In genomic region chr3:42535981-42536784, GRCh38 we compare ENCODE assay signal across 8 cellular contexts. TPM values are rescaled to one million over a fixed set of nuclear protein-coding genes. Genes with fewer than 3 reads are reported as not detected.
DNase-seq lines count a peak whose midpoint lies in the region; ATAC-seq and TF ChIP-seq lines count a peak whose summit lies in the region.

No MANE protein-coding gene starts in this region.

- no peaks in the 10 kb centered on the region for H3K9me3 ChIP-seq in BE2C

- no peak overlapping the region for H3K4me3 ChIP-seq in BE2C (ENCODE audit: low read depth, low read length)
- no peak overlapping the region for H3K4me3 ChIP-seq in GM23338

- no peaks in the 10 kb centered on the region for H3K36me3 ChIP-seq in BE2C
- H3K36me3 ChIP-seq in GM23338 (ENCODE audit: insufficient read depth), result no peaks in the 10 kb centered on the region

- H3K9me2 ChIP-seq in GM23338 (ENCODE audit: insufficient read depth), result no peaks in the 10 kb centered on the region

- H3K79me2 ChIP-seq in GM23338 (replicated peaks; ENCODE audit: insufficient read depth), result no peaks in the 10 kb centered on the region

- ATAC-seq in GM23338 (peak; percentile 75), GM21528 (IDR thresholded peaks at IDR 0.05; ENCODE audit: low FRiP score, unreplicated experiment) (no peak), HG03097 (IDR thresholded peaks at IDR 0.05; ENCODE audit: low FRiP score, unreplicated experiment) (no peak)

- 0 out of 3 replicates have a peak, but pooled peaks cover 2% of the 10 kb centered on the region for H3K36me3 Mint-ChIP-seq in GM23338 (ENCODE audit: low read depth)
- no peaks in the 10 kb centered on the region for H3K36me3 Mint-ChIP-seq in nephron progenitor cell (ENCODE audit: low read depth)

- peaks cover 16% of the 10 kb centered on the region for H3K27me3 Mint-ChIP-seq in GM23338 (ENCODE audit: insufficient read depth, low read depth, poor library complexity)
- peaks cover 16% of the 10 kb centered on the region for H3K27me3 Mint-ChIP-seq in nephron progenitor cell (ENCODE audit: low read depth, poor library complexity)

- H3K4me1 Mint-ChIP-seq in GM23338 (peaks cover 28% of the 10 kb centered on the region), nephron progenitor cell (no peaks in the 10 kb centered on the region)

- H3F3A ChIP-seq in GM23338 (replicated peaks; ENCODE audit: low read depth), result no peaks in the 10 kb centered on the region

- H2AFZ ChIP-seq in GM23338, result no peak overlapping the region

- H3K27ac Mint-ChIP-seq in GM23338 (no peak overlapping the region), nephron progenitor cell (no peak overlapping the region)

- H3K9me3 Mint-ChIP-seq in GM23338 (no peaks in the 10 kb centered on the region), nephron progenitor cell (no peaks in the 10 kb centered on the region)

- no peak overlapping the region for H3K4me3 Mint-ChIP-seq in GM23338
- H3K4me3 Mint-ChIP-seq in nephron progenitor cell, result no peak overlapping the region

- no peaks in the 10 kb centered on the region for H3K27me3 ChIP-seq in BE2C
- H3K27me3 ChIP-seq in GM23338 (ENCODE audit: insufficient read depth), result no peaks in the 10 kb centered on the region

- TF ChIP-seq CTCF in BE2C (IDR thresholded peaks at IDR 0.05; ENCODE audit: low read depth, low read length) (peak; percentile 39), GM23338 (conservative IDR thresholded peaks at IDR 0.05; ENCODE audit: low read depth in 2 of 2) (peak; percentile 65 to 71), nephron progenitor cell (IDR thresholded peaks at IDR 0.05) (peak; percentile 38)

- H3K4me2 ChIP-seq in GM23338, result no peak overlapping the region

- no peak overlapping the region for H3K27ac ChIP-seq in GM23338 (ENCODE audit: low read depth)

- no peak for DNase-seq in BE2C
- peak; percentile 97 for DNase-seq in GM23338 (ENCODE audit: low spot score)
- DNase-seq in SKM-1 treated with dmso at 0.1 percent for 144 hours (lab: John Stamatoyannopoulos, UW; ENCODE audit: unreplicated experiment), result peak; percentile 47
- DNase-seq in effector CD8-positive, alpha-beta T cell (lab: John Stamatoyannopoulos, UW), result peak; percentile 14
- DNase-seq in nephron progenitor cell, result peak; percentile 33
- DNase-seq in DMS153 (lab: John Stamatoyannopoulos, UW), result no peak

- H4K20me1 ChIP-seq in GM23338 (replicated peaks; ENCODE audit: insufficient read depth), result no peaks in the 10 kb centered on the region

- no peaks in the 10 kb centered on the region for H3K4me1 ChIP-seq in BE2C
- H3K4me1 ChIP-seq in GM23338 (ENCODE audit: insufficient read depth), result peaks cover 5% of the 10 kb centered on the region; the same call in 1 of the 2 replicates

TF ChIP-seq in GM23338, 12 proteins besides CTCF, POLR2A, EP300 and RAD21 (continues in another document):
- TF ChIP-seq CREB1 (CRISPR knock-in tag; IDR thresholded peaks at IDR 0.05; ENCODE audit: low read depth) (no peak), ZNF462 (CRISPR knock-in tag; IDR thresholded peaks at IDR 0.05) (no peak), NANOG (IDR thresholded peaks at IDR 0.05; ENCODE audit: borderline replicate concordance) (no peak), POLR2AphosphoS5 (IDR thresholded peaks at IDR 0.05; ENCODE audit: low read depth) (no peak), ZNF114 (CRISPR knock-in tag; IDR thresholded peaks at IDR 0.05) (no peak), JUNB (IDR thresholded peaks at IDR 0.05; ENCODE audit: unreplicated experiment) (no peak), ZNF331 (CRISPR knock-in tag; IDR thresholded peaks at IDR 0.05; ENCODE audit: low read depth) (no peak), EZH2 (IDR thresholded peaks at IDR 0.05; ENCODE audit: low read depth, unreplicated experiment) (no peak), STAT1 (IDR thresholded peaks at IDR 0.05; ENCODE audit: unreplicated experiment) (no peak)

RNA-seq across cellular contexts. Expression of gene VIPR1, which starts 33.7 kb away (rescaled TPM):
- not detected for polyA plus RNA-seq in BE2C (2012; ENCODE audit: insufficient read depth, insufficient read length, low read depth)
- total RNA-seq in GM23338 (2014; rRNA removed; shearing (Covaris generic)), result 13.9 and 19.3 TPM in 2 replicates
- 4.9 and 6.3 TPM in 2 replicates for polyA plus RNA-seq in GM23338 (2016; fragmentation: Nextera tagmentation; extraction: Ambion mirVana)

RNA-seq across cellular contexts. Expression of gene SEC22C, which starts 45.6 kb away (rescaled TPM):
- polyA plus RNA-seq in BE2C (2012; ENCODE audit: insufficient read depth, insufficient read length, low read depth), result 17.3 TPM
- total RNA-seq in GM23338 (2014; rRNA removed; shearing (Covaris generic)), result 48.3 and 52.3 TPM in 2 replicates
- polyA plus RNA-seq in GM23338 (2016; fragmentation: Nextera tagmentation; extraction: Ambion mirVana), result 16.8 and 21.9 TPM in 2 replicates

RNA-seq across cellular contexts. Expression of gene SS18L2, which starts 54.5 kb away (rescaled TPM):
- polyA plus RNA-seq in BE2C (2012; ENCODE audit: insufficient read depth, insufficient read length, low read depth), result 16.0 TPM
- total RNA-seq in GM23338 (2014; rRNA removed; shearing (Covaris generic)), result 75.2 and 75.3 TPM in 2 replicates
- polyA plus RNA-seq in GM23338 (2016; fragmentation: Nextera tagmentation; extraction: Ambion mirVana), result 228 and 241 TPM in 2 replicates

Comparison
In these comparisons a context has a peak if more than half of its experiments do, and no peak if none do; other contexts are left out.
1. DNase-seq: peak in GM23338 (single experiment), SKM-1 treated with dmso at 0.1 percent for 144 hours (single experiment), effector CD8-positive, alpha-beta T cell (single experiment) and nephron progenitor cell (single experiment); none in BE2C (single experiment) and DMS153 (single experiment).
2. Peak in every context shown above with its lines, with median percentiles within 50 percentile points of each other: CTCF ChIP-seq.